In genomic region chr10:119333146-119333792, GRCh38 we compare ENCODE assay signal across 10 cellular contexts.
DNase-seq lines count a peak whose midpoint lies in the region; ATAC-seq and TF ChIP-seq lines count a peak whose summit lies in the region.
"Had no signal": no experiment of that assay in that cellular context is flagged by ENCODE, and none has a peak within 500 bp of the region (broad histone marks: within the 10 kb centered on the region; RNA-seq: fewer than 3 reads in every experiment).

No MANE protein-coding gene starts in this region.

- intact Hi-C loops in OCI-LY7 (cut with micrococcal nuclease; ENCODE audit: unreplicated experiment), result no loop called here

- H3K4me1 Mint-ChIP-seq in activated naive CD4-positive, alpha-beta T cell treated with anti-CD3 and anti-CD28 coated beads, Interleukin-2, amount 10 ng/mL, durations not matched to agents 7 days and 5 days, result peaks cover 16% of the 10 kb centered on the region
- peaks cover 6% of the 10 kb centered on the region; the same call in 2 of the 3 replicates for H3K4me1 Mint-ChIP-seq in GM23338

- no peaks in the 10 kb centered on the region for H4K20me1 ChIP-seq in OCI-LY7 (ENCODE audit: insufficient read depth, low read length)
- H4K20me1 ChIP-seq in GM23338 (replicated peaks; ENCODE audit: insufficient read depth), result no peaks in the 10 kb centered on the region

- H3K27me3 Mint-ChIP-seq in activated naive CD4-positive, alpha-beta T cell treated with anti-CD3 and anti-CD28 coated beads, Interleukin-2, amount 10 ng/mL, durations not matched to agents 7 days and 5 days, result no peaks in the 10 kb centered on the region
- no peaks in the 10 kb centered on the region for H3K27me3 Mint-ChIP-seq in GM23338 (ENCODE audit: insufficient read depth, low read depth, poor library complexity)

- H3K4me1 ChIP-seq in OCI-LY7 (ENCODE audit: insufficient read depth, low read length, poor library complexity, severe bottlenecking) (peaks cover 14% of the 10 kb centered on the region), GM23338 (ENCODE audit: insufficient read depth) (no peaks in the 10 kb centered on the region)

- no peak overlapping the region for H3K4me2 ChIP-seq in OCI-LY7 (ENCODE audit: low read length)
- no peak overlapping the region for H3K4me2 ChIP-seq in GM23338

- H2AFZ ChIP-seq in OCI-LY7 (ENCODE audit: low read length) (no peak overlapping the region), GM23338 (no peak overlapping the region)

- no peaks in the 10 kb centered on the region for H3K27me3 ChIP-seq in GM23338 (ENCODE audit: insufficient read depth)

- TF ChIP-seq CTCF in OCI-LY7 (conservative IDR thresholded peaks at IDR 0.05; ENCODE audit: low read length) (no peak), GM23338 (conservative IDR thresholded peaks at IDR 0.05; ENCODE audit: low read depth in 2 of 2) (no peak)

- CTCF ChIA-PET in OCI-LY7 (lab: Charles Lee; ENCODE audit: unreplicated experiment), result no interaction called here
- CTCF ChIA-PET in activated naive CD4-positive, alpha-beta T cell treated with anti-CD3 and anti-CD28 coated beads, Interleukin-2, amount 10 ng/mL, durations not matched to agents 7 days and 5 days (lab: Charles Lee), result interaction anchor here (0.9 to 1.7 kb wide), 4 partner anchors 13 to 112 kb away, joined by 3 to 4 read pairs (median 4); no protein-coding TSS in a partner anchor

- no peak overlapping the region for H3K4me3 ChIP-seq in OCI-LY7 (ENCODE audit: low read depth, low read length, poor library complexity, severe bottlenecking)
- H3K4me3 ChIP-seq in GM23338, result no peak overlapping the region

- H3K36me3 ChIP-seq in OCI-LY7 (ENCODE audit: insufficient read depth, low read length) (no peaks in the 10 kb centered on the region), GM23338 (ENCODE audit: insufficient read depth) (no peaks in the 10 kb centered on the region)

- POLR2A ChIA-PET in OCI-LY7 (lab: Charles Lee), result interaction anchor here (1.0 to 1.4 kb wide), 3 partner anchors 10 to 56 kb away, joined by 3 to 5 read pairs (median 3); no protein-coding TSS in a partner anchor

- BruUV-seq in OCI-LY7 (replicated peaks; lab: Mats Ljungman, UMichigan), result no TSS peak

- H3K36me3 Mint-ChIP-seq in activated naive CD4-positive, alpha-beta T cell treated with anti-CD3 and anti-CD28 coated beads, Interleukin-2, amount 10 ng/mL, durations not matched to agents 7 days and 5 days, result peaks cover 36% of the 10 kb centered on the region
- no peaks in the 10 kb centered on the region for H3K36me3 Mint-ChIP-seq in GM23338 (ENCODE audit: low read depth)

- H3K9me3 Mint-ChIP-seq in activated naive CD4-positive, alpha-beta T cell treated with anti-CD3 and anti-CD28 coated beads, Interleukin-2, amount 10 ng/mL, durations not matched to agents 7 days and 5 days, result no peaks in the 10 kb centered on the region
- no peaks in the 10 kb centered on the region for H3K9me3 Mint-ChIP-seq in GM23338
- H3K9me3 Mint-ChIP-seq: activated T-helper 2 cell treated with anti-CD3 and anti-CD28 coated beads, Interferon-gamma antibody, Interleukin-2, Interleukin-4, amounts not matched to agents 10 μg/mL and 5 μg/mL and 100 μg/mL, durations not matched to agents 14 hours and 24 hours and 36 hours had no signal

- no peak for ATAC-seq in GM23338

- no peak overlapping the region for H3K27ac ChIP-seq in OCI-LY7 (ENCODE audit: low read depth, low read length, poor library complexity, severe bottlenecking)
- no peak overlapping the region for H3K27ac ChIP-seq in GM23338 (ENCODE audit: low read depth)

- H3K27ac Mint-ChIP-seq in activated naive CD4-positive, alpha-beta T cell treated with anti-CD3 and anti-CD28 coated beads, Interleukin-2, amount 10 ng/mL, durations not matched to agents 7 days and 5 days, result no peak overlapping the region
- no peak overlapping the region for H3K27ac Mint-ChIP-seq in GM23338
- H3K27ac Mint-ChIP-seq: activated T-helper 2 cell treated with anti-CD3 and anti-CD28 coated beads, Interferon-gamma antibody, Interleukin-2, Interleukin-4, amounts not matched to agents 10 μg/mL and 5 μg/mL and 100 μg/mL, durations not matched to agents 14 hours and 24 hours and 36 hours had no signal

- no peaks in the 10 kb centered on the region for H3F3A ChIP-seq in GM23338 (replicated peaks; ENCODE audit: low read depth)

- H3K9me2 ChIP-seq in OCI-LY7 (ENCODE audit: insufficient read depth, low read length) (no peaks in the 10 kb centered on the region), GM23338 (ENCODE audit: insufficient read depth) (no peaks in the 10 kb centered on the region)

- H3K79me2 ChIP-seq in OCI-LY7 (ENCODE audit: insufficient read depth, low read depth, low read length) (no peaks in the 10 kb centered on the region), GM23338 (replicated peaks; ENCODE audit: insufficient read depth) (no peaks in the 10 kb centered on the region)

- DNase-seq in D341Med (ENCODE audit: low spot score), result peak; percentile 49
- DNase-seq in OCI-LY7 (ENCODE audit: low spot score), result peak; percentile 32
- DNase-seq in activated naive CD4-positive, alpha-beta T cell treated with anti-CD3 and anti-CD28 coated beads, Interleukin-2, amount 10 ng/mL, durations not matched to agents 7 days and 5 days, result peak; percentile 45
- DNase-seq in renal cortical epithelial cell (ENCODE audit: low read depth), result peak; percentile 13
- no peak for DNase-seq in NCI-H2081 treated with DMSO at 0.1 percent for 48 hours (lab: John Stamatoyannopoulos, UW)
- DNase-seq in NOMO-1 treated with dmso at 0.1 percent for 144 hours (lab: John Stamatoyannopoulos, UW; ENCODE audit: unreplicated experiment), result no peak
- no peak for DNase-seq in DMS79 treated with DMSO at 0.1 percent for 48 hours (lab: John Stamatoyannopoulos, UW)
- no peak for DNase-seq in GM23338 (ENCODE audit: low spot score)
- DNase-seq: hippocampal formation had no signal

- H3K4me3 Mint-ChIP-seq in activated naive CD4-positive, alpha-beta T cell treated with anti-CD3 and anti-CD28 coated beads, Interleukin-2, amount 10 ng/mL, durations not matched to agents 7 days and 5 days, result no peak overlapping the region
- no peak overlapping the region for H3K4me3 Mint-ChIP-seq in GM23338

- no peaks in the 10 kb centered on the region for H3K9me3 ChIP-seq in OCI-LY7 (ENCODE audit: low read length)

TF ChIP-seq in GM23338, 12 proteins besides CTCF, POLR2A, EP300 and RAD21 (continues in another document):
- TF ChIP-seq ZNF331 (CRISPR knock-in tag; IDR thresholded peaks at IDR 0.05; ENCODE audit: low read depth) (no peak), POLR2AphosphoS5 (IDR thresholded peaks at IDR 0.05; ENCODE audit: low read depth) (no peak), ZNF114 (CRISPR knock-in tag; IDR thresholded peaks at IDR 0.05) (no peak), ETS1 (IDR thresholded peaks at IDR 0.05) (no peak), JUNB (IDR thresholded peaks at IDR 0.05; ENCODE audit: unreplicated experiment) (no peak), STAT1 (IDR thresholded peaks at IDR 0.05; ENCODE audit: unreplicated experiment) (no peak), EZH2phosphoT487 (IDR thresholded peaks at IDR 0.05; ENCODE audit: unreplicated experiment) (no peak), EZH2 (IDR thresholded peaks at IDR 0.05; ENCODE audit: low read depth, unreplicated experiment) (no peak), CREB1 (CRISPR knock-in tag; IDR thresholded peaks at IDR 0.05; ENCODE audit: low read depth) (no peak), REST (IDR thresholded peaks at IDR 0.05; ENCODE audit: unreplicated experiment) (no peak), NANOG (IDR thresholded peaks at IDR 0.05; ENCODE audit: borderline replicate concordance) (no peak)

Comparison
In these comparisons a context has a peak if more than half of its experiments do, and no peak if none do; other contexts are left out.
1. DNase-seq: peak in D341Med (single experiment), OCI-LY7 (single experiment), activated naive CD4-positive, alpha-beta T cell treated with anti-CD3 and anti-CD28 coated beads, Interleukin-2, amount 10 ng/mL, durations not matched to agents 7 days and 5 days (single experiment) and renal cortical epithelial cell (single experiment); none in NCI-H2081 treated with DMSO at 0.1 percent for 48 hours (single experiment), NOMO-1 treated with dmso at 0.1 percent for 144 hours (single experiment), DMS79 treated with DMSO at 0.1 percent for 48 hours (single experiment) and GM23338 (single experiment).